In genomic region chr6:113821445-113821844, GRCh38 we compare ENCODE assay signal across 33 cellular contexts.
"Had no signal": no experiment of that assay in that cellular context is flagged by ENCODE, and none has a peak within 500 bp of the region (broad histone marks: within the 10 kb centered on the region; RNA-seq: fewer than 3 reads in every experiment).

No MANE protein-coding gene starts in this region.

- H3K36me3 Mint-ChIP-seq: activated CD8-positive, alpha-beta memory T cell treated with anti-CD3 and anti-CD28 coated beads, Interleukin-2, amount 10 ng/mL, durations not matched to agents 7 days and 5 days; activated naive CD4-positive, alpha-beta T cell treated with anti-CD3 and anti-CD28 coated beads, Interleukin-2, amount 10 ng/mL, durations not matched to agents 7 days and 5 days; activated naive CD4-positive, alpha-beta T cell treated with anti-CD3 and anti-CD28 coated beads, Interleukin-2, amount 50 U/mL, for 24 hours; activated naive CD8-positive, alpha-beta T cell; activated naive CD8-positive, alpha-beta T cell treated with anti-CD3 and anti-CD28 coated beads, Interleukin-2, amount 10 ng/mL, durations not matched to agents 7 days and 5 days; WTC11 had no signal

- H3K4me3 ChIP-seq: ascending aorta, body of pancreas, breast epithelium had no signal

- H3K27me3 ChIP-seq: ascending aorta, body of pancreas, brain microvascular endothelial cell, breast epithelium had no signal

- H3K4me1 ChIP-seq: ascending aorta had no signal

- H3K36me3 ChIP-seq: ascending aorta, brain microvascular endothelial cell, breast epithelium, WERI-Rb-1 had no signal

- H3K9me3 Mint-ChIP-seq: activated CD4-positive, alpha-beta memory T cell treated with anti-CD3 and anti-CD28 coated beads, Interleukin-2, amount 10 ng/mL, durations not matched to agents 7 days and 5 days; activated CD4-positive, alpha-beta T cell treated with anti-CD3 and anti-CD28 coated beads, Interleukin-2, amount 10 ng/mL, durations not matched to agents 7 days and 5 days; activated naive CD4-positive, alpha-beta T cell treated with anti-CD3 and anti-CD28 coated beads, Interleukin-2, amount 10 ng/mL, durations not matched to agents 7 days and 5 days; activated naive CD4-positive, alpha-beta T cell treated with anti-CD3 and anti-CD28 coated beads, Interleukin-2, amount 50 U/mL, for 24 hours; activated naive CD8-positive, alpha-beta T cell treated with anti-CD3 and anti-CD28 coated beads, Interleukin-2, amount 10 ng/mL, durations not matched to agents 7 days and 5 days; activated naive CD8-positive, alpha-beta T cell treated with anti-CD3 and anti-CD28 coated beads, Interleukin-2, amount 50 U/mL, for 24 hours; activated T-cell treated with anti-CD3 and anti-CD28 coated beads, Interleukin-2, amount 50 U/mL, for 24 hours; activated T-helper 2 cell treated with anti-CD3 and anti-CD28 coated beads, Interferon-gamma antibody, Interleukin-2, Interleukin-4, amounts not matched to agents 10 μg/mL and 5 μg/mL and 100 μg/mL, durations not matched to agents 14 hours and 24 hours and 36 hours had no signal

- DNase-seq: activated CD4-positive, alpha-beta memory T cell treated with anti-CD3 and anti-CD28 coated beads, Interleukin-2, amount 10 ng/mL, durations not matched to agents 7 days and 5 days; activated CD4-positive, alpha-beta T cell treated with anti-CD3 and anti-CD28 coated beads for 1 hour; activated CD4-positive, alpha-beta T cell treated with anti-CD3 and anti-CD28 coated beads for 36 hours; activated CD4-positive, alpha-beta T cell treated with anti-CD3 and anti-CD28 coated beads for 48 hours; activated CD4-positive, alpha-beta T cell treated with anti-CD3 and anti-CD28 coated beads, Interleukin-2, amount 10 ng/mL, durations not matched to agents 7 days and 5 days; activated CD4-positive, alpha-beta T cell treated with anti-CD3 and anti-CD28 coated beads, Interleukin-2, amount 50 U/mL, for 48 hours; activated CD4-positive, CD25-positive, alpha-beta regulatory T cell; activated CD8-positive, alpha-beta memory T cell treated with anti-CD3 and anti-CD28 coated beads for 24 hours; activated CD8-positive, alpha-beta memory T cell treated with anti-CD3 and anti-CD28 coated beads, Interleukin-2, amount 10 ng/mL, durations not matched to agents 7 days and 5 days; activated CD8-positive, alpha-beta memory T cell treated with anti-CD3 and anti-CD28 coated beads, Interleukin-2, amount 50 U/mL, for 48 hours; activated CD8-positive, alpha-beta T cell treated with anti-CD3 and anti-CD28 coated beads, Interleukin-2, amount 10 ng/mL, durations not matched to agents 7 days and 5 days; activated effector memory CD4-positive, alpha-beta T cell treated with Interleukin-2 at 50 U/mL for 16 hours; activated gamma-delta T cell; activated naive CD4-positive, alpha-beta T cell treated with anti-CD3 and anti-CD28 coated beads, Interleukin-2, amount 10 ng/mL, durations not matched to agents 7 days and 5 days; activated naive CD4-positive, alpha-beta T cell treated with Interleukin-2 at 50 U/mL for 16 hours; activated naive CD8-positive, alpha-beta T cell treated with anti-CD3 and anti-CD28 coated beads, Interleukin-2, amount 10 ng/mL, durations not matched to agents 7 days and 5 days; activated naive CD8-positive, alpha-beta T cell treated with anti-CD3 and anti-CD28 coated beads, Interleukin-2, amount 50 U/mL, for 24 hours; activated T-cell treated with anti-CD3 and anti-CD28 coated beads, Interleukin-2, amount 50 U/mL, for 24 hours; activated T-cell treated with anti-CD3 and anti-CD28 coated beads, Interleukin-2, amount 50 U/mL, for 48 hours; amygdala; anterior cingulate cortex; body of pancreas; brain microvascular endothelial cell; central memory CD4-positive, alpha-beta T cell; T-helper 17 cell; WERI-Rb-1 had no signal

- H3K27ac Mint-ChIP-seq: activated CD4-positive, alpha-beta memory T cell treated with anti-CD3 and anti-CD28 coated beads, Interleukin-2, amount 10 ng/mL, durations not matched to agents 7 days and 5 days; activated CD4-positive, alpha-beta T cell treated with anti-CD3 and anti-CD28 coated beads for 36 hours; activated CD4-positive, alpha-beta T cell treated with anti-CD3 and anti-CD28 coated beads, Interleukin-2, amount 10 ng/mL, durations not matched to agents 7 days and 5 days; activated CD8-positive, alpha-beta memory T cell treated with anti-CD3 and anti-CD28 coated beads, Interleukin-2, amount 10 ng/mL, durations not matched to agents 7 days and 5 days; activated CD8-positive, alpha-beta T cell treated with anti-CD3 and anti-CD28 coated beads, Interleukin-2, amount 10 ng/mL, durations not matched to agents 7 days and 5 days; activated naive CD4-positive, alpha-beta T cell treated with anti-CD3 and anti-CD28 coated beads, Interleukin-2, amount 10 ng/mL, durations not matched to agents 7 days and 5 days; activated naive CD4-positive, alpha-beta T cell treated with anti-CD3 and anti-CD28 coated beads, Interleukin-2, amount 50 U/mL, for 24 hours; activated naive CD8-positive, alpha-beta T cell; activated naive CD8-positive, alpha-beta T cell treated with anti-CD3 and anti-CD28 coated beads, Interleukin-2, amount 10 ng/mL, durations not matched to agents 7 days and 5 days; activated naive CD8-positive, alpha-beta T cell treated with anti-CD3 and anti-CD28 coated beads, Interleukin-2, amount 50 U/mL, for 24 hours; activated T-cell treated with anti-CD3 and anti-CD28 coated beads, Interleukin-2, amount 50 U/mL, for 24 hours; activated T-helper 2 cell treated with anti-CD3 and anti-CD28 coated beads, Interferon-gamma antibody, Interleukin-2, Interleukin-4, amounts not matched to agents 10 μg/mL and 5 μg/mL and 100 μg/mL, durations not matched to agents 14 hours and 24 hours and 36 hours; T-helper 17 cell; WTC11 had no signal

- ATAC-seq: activated CD4-positive, alpha-beta T cell treated with anti-CD3 and anti-CD28 coated beads for 36 hours; activated CD4-positive, CD25-positive, alpha-beta regulatory T cell treated with anti-CD3 and anti-CD28 coated beads, Interleukin-2, amount 50 U/mL, for 24 hours; activated CD8-positive, alpha-beta memory T cell treated with anti-CD3 and anti-CD28 coated beads, Interleukin-2, amount 10 ng/mL, durations not matched to agents 7 days and 5 days; activated CD8-positive, alpha-beta T cell treated with anti-CD3 and anti-CD28 coated beads, Interleukin-2, amount 10 ng/mL, durations not matched to agents 7 days and 5 days; activated naive CD8-positive, alpha-beta T cell treated with anti-CD3 and anti-CD28 coated beads, Interleukin-2, amount 50 U/mL, for 24 hours; body of pancreas; T-helper 17 cell; WTC11 had no signal

- H3K27me3 Mint-ChIP-seq: activated CD8-positive, alpha-beta memory T cell treated with anti-CD3 and anti-CD28 coated beads, Interleukin-2, amount 10 ng/mL, durations not matched to agents 7 days and 5 days had no signal

- H3K27ac ChIP-seq: ascending aorta, body of pancreas, brain microvascular endothelial cell, breast epithelium, WERI-Rb-1 had no signal

- H3K4me3 Mint-ChIP-seq: activated CD4-positive, alpha-beta memory T cell treated with anti-CD3 and anti-CD28 coated beads, Interleukin-2, amount 10 ng/mL, durations not matched to agents 7 days and 5 days; activated CD4-positive, alpha-beta T cell treated with anti-CD3 and anti-CD28 coated beads for 36 hours; activated CD4-positive, alpha-beta T cell treated with anti-CD3 and anti-CD28 coated beads, Interleukin-2, amount 10 ng/mL, durations not matched to agents 7 days and 5 days; activated CD8-positive, alpha-beta memory T cell treated with anti-CD3 and anti-CD28 coated beads, Interleukin-2, amount 10 ng/mL, durations not matched to agents 7 days and 5 days; activated CD8-positive, alpha-beta T cell treated with anti-CD3 and anti-CD28 coated beads, Interleukin-2, amount 10 ng/mL, durations not matched to agents 7 days and 5 days; activated naive CD4-positive, alpha-beta T cell treated with anti-CD3 and anti-CD28 coated beads, Interleukin-2, amount 10 ng/mL, durations not matched to agents 7 days and 5 days; activated naive CD4-positive, alpha-beta T cell treated with anti-CD3 and anti-CD28 coated beads, Interleukin-2, amount 50 U/mL, for 24 hours; activated naive CD8-positive, alpha-beta T cell; activated naive CD8-positive, alpha-beta T cell treated with anti-CD3 and anti-CD28 coated beads, Interleukin-2, amount 10 ng/mL, durations not matched to agents 7 days and 5 days; activated naive CD8-positive, alpha-beta T cell treated with anti-CD3 and anti-CD28 coated beads, Interleukin-2, amount 50 U/mL, for 24 hours; activated T-cell treated with anti-CD3 and anti-CD28 coated beads, Interleukin-2, amount 50 U/mL, for 24 hours; T-helper 17 cell; WTC11 had no signal

- H3K4me1 Mint-ChIP-seq: activated CD4-positive, alpha-beta memory T cell treated with anti-CD3 and anti-CD28 coated beads, Interleukin-2, amount 10 ng/mL, durations not matched to agents 7 days and 5 days; activated CD4-positive, alpha-beta T cell treated with anti-CD3 and anti-CD28 coated beads for 36 hours; activated CD4-positive, alpha-beta T cell treated with anti-CD3 and anti-CD28 coated beads, Interleukin-2, amount 10 ng/mL, durations not matched to agents 7 days and 5 days; activated CD8-positive, alpha-beta memory T cell treated with anti-CD3 and anti-CD28 coated beads, Interleukin-2, amount 10 ng/mL, durations not matched to agents 7 days and 5 days; activated naive CD4-positive, alpha-beta T cell treated with anti-CD3 and anti-CD28 coated beads, Interleukin-2, amount 10 ng/mL, durations not matched to agents 7 days and 5 days; activated naive CD4-positive, alpha-beta T cell treated with anti-CD3 and anti-CD28 coated beads, Interleukin-2, amount 50 U/mL, for 24 hours; activated naive CD8-positive, alpha-beta T cell treated with anti-CD3 and anti-CD28 coated beads, Interleukin-2, amount 10 ng/mL, durations not matched to agents 7 days and 5 days; activated naive CD8-positive, alpha-beta T cell treated with anti-CD3 and anti-CD28 coated beads, Interleukin-2, amount 50 U/mL, for 24 hours; T-helper 17 cell; WTC11 had no signal

- H3K9me3 ChIP-seq: ascending aorta, body of pancreas, breast epithelium had no signal
